1 cellular context compared by ENCODE assay signal in the genomic region with DNA sequence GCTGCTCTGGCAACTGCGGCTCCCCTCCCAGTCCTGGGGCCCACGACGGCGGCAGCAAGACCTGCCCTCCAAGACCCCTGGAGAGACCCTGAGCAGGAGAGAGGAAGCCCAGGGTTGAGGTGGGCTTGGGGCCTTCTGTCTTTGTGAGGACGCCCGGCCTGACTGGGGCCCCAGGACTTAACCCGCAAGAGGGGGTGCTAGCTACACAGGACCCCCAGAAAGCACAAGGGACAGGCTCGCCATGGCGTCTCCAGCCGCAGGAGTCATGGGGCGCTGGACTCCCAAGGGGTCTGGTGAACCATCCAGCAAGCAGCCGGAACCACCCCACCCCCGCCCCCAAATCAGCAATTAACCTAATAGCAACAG.
TF ChIP-seq lines count a peak whose summit lies in the region.

No MANE protein-coding gene starts in this region.

TF ChIP-seq in HepG2, 621 proteins besides CTCF, POLR2A, EP300 and RAD21:
- TF ChIP-seq, protein P1, sequence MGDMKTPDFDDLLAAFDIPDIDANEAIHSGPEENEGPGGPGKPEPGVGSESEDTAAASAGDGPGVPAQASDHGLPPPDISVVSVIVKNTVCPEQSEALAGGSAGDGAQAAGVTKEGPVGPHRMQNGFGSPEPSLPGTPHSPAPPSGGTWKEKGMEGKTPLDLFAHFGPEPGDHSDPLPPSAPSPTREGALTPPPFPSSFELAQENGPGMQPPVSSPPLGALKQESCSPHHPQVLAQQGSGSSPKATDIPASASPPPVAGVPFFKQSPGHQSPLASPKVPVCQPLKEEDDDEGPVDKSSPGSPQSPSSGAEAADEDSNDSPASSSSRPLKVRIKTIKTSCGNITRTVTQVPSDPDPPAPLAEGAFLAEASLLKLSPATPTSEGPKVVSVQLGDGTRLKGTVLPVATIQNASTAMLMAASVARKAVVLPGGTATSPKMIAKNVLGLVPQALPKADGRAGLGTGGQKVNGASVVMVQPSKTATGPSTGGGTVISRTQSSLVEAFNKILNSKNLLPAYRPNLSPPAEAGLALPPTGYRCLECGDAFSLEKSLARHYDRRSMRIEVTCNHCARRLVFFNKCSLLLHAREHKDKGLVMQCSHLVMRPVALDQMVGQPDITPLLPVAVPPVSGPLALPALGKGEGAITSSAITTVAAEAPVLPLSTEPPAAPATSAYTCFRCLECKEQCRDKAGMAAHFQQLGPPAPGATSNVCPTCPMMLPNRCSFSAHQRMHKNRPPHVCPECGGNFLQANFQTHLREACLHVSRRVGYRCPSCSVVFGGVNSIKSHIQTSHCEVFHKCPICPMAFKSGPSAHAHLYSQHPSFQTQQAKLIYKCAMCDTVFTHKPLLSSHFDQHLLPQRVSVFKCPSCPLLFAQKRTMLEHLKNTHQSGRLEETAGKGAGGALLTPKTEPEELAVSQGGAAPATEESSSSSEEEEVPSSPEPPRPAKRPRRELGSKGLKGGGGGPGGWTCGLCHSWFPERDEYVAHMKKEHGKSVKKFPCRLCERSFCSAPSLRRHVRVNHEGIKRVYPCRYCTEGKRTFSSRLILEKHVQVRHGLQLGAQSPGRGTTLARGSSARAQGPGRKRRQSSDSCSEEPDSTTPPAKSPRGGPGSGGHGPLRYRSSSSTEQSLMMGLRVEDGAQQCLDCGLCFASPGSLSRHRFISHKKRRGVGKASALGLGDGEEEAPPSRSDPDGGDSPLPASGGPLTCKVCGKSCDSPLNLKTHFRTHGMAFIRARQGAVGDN (CRISPR knock-in tag; IDR thresholded peaks at IDR 0.05): 0 out of 2 replicates have a peak, but pooled peaks have one; percentile 7
- TF ChIP-seq AGO1 (IDR thresholded peaks at IDR 0.05; ENCODE audit: low read depth, low read length, poor library complexity, severe bottlenecking): peak; percentile 20
- TF ChIP-seq ZBTB21 (CRISPR knock-in tag; IDR thresholded peaks at IDR 0.05): no peak
- TF ChIP-seq, protein P2, sequence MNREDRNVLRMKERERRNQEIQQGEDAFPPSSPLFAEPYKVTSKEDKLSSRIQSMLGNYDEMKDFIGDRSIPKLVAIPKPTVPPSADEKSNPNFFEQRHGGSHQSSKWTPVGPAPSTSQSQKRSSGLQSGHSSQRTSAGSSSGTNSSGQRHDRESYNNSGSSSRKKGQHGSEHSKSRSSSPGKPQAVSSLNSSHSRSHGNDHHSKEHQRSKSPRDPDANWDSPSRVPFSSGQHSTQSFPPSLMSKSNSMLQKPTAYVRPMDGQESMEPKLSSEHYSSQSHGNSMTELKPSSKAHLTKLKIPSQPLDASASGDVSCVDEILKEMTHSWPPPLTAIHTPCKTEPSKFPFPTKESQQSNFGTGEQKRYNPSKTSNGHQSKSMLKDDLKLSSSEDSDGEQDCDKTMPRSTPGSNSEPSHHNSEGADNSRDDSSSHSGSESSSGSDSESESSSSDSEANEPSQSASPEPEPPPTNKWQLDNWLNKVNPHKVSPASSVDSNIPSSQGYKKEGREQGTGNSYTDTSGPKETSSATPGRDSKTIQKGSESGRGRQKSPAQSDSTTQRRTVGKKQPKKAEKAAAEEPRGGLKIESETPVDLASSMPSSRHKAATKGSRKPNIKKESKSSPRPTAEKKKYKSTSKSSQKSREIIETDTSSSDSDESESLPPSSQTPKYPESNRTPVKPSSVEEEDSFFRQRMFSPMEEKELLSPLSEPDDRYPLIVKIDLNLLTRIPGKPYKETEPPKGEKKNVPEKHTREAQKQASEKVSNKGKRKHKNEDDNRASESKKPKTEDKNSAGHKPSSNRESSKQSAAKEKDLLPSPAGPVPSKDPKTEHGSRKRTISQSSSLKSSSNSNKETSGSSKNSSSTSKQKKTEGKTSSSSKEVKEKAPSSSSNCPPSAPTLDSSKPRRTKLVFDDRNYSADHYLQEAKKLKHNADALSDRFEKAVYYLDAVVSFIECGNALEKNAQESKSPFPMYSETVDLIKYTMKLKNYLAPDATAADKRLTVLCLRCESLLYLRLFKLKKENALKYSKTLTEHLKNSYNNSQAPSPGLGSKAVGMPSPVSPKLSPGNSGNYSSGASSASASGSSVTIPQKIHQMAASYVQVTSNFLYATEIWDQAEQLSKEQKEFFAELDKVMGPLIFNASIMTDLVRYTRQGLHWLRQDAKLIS (CRISPR knock-in tag; IDR thresholded peaks at IDR 0.05): no peak
- 0 out of 2 replicates have a peak, but pooled peaks have one; percentile 26 for TF ChIP-seq RBFOX2 (IDR thresholded peaks at IDR 0.05; ENCODE audit: low read depth, low read length)
TF ChIP-seq in HepG2: peak in this region for 3.
